Comparison of ENCODE assay signal across 1 cellular context in the genomic region with DNA sequence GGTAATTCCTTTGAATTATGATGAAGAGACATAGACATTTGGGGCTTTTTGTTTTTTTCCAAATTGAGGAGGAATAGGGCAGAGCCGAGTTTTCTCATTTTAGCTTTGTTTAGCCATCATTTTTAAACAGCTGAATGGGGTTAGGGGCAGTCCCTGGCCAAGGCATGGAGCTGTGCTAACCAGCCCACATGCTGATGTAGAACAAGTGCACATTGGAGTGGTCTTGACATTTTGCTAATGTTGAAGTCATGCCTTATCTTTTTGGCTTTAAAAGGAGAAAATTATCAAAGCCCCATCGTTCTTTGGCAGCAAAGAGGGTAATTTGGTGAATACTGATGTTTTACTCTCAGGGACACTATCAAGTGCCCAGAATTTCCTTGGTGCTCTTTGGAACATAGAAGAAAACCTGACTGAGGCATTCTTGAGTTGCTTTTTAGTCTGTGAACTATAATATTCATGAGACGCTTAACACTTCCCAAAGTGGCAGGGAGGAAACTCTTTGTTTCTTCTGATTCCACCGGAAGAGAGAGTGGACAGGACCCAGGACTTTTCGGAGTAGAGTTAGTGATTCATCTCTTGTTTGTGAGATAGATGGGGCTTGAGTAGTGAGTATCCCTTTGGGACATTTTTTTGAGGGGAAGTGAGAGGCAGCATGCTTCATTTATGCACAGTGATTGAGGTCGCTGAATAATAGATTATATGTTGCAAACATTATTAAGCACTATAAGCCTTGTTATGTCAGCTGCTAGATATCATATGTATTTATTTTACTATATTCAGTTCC.
TF ChIP-seq lines count a peak whose summit lies in the region.

No MANE protein-coding gene starts in this region.

TF ChIP-seq in WTC11, 78 proteins besides CTCF, POLR2A, EP300 and RAD21 (continued from another document):
- TF ChIP-seq, protein P1, sequence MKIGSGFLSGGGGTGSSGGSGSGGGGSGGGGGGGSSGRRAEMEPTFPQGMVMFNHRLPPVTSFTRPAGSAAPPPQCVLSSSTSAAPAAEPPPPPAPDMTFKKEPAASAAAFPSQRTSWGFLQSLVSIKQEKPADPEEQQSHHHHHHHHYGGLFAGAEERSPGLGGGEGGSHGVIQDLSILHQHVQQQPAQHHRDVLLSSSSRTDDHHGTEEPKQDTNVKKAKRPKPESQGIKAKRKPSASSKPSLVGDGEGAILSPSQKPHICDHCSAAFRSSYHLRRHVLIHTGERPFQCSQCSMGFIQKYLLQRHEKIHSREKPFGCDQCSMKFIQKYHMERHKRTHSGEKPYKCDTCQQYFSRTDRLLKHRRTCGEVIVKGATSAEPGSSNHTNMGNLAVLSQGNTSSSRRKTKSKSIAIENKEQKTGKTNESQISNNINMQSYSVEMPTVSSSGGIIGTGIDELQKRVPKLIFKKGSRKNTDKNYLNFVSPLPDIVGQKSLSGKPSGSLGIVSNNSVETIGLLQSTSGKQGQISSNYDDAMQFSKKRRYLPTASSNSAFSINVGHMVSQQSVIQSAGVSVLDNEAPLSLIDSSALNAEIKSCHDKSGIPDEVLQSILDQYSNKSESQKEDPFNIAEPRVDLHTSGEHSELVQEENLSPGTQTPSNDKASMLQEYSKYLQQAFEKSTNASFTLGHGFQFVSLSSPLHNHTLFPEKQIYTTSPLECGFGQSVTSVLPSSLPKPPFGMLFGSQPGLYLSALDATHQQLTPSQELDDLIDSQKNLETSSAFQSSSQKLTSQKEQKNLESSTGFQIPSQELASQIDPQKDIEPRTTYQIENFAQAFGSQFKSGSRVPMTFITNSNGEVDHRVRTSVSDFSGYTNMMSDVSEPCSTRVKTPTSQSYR (CRISPR knock-in tag; IDR thresholded peaks at IDR 0.05), result no peak
- TF ChIP-seq ATF1 (CRISPR knock-in tag; IDR thresholded peaks at IDR 0.05) (no peak), RORB (CRISPR knock-in tag; IDR thresholded peaks at IDR 0.05) (no peak), NFATC4 (CRISPR knock-in tag; IDR thresholded peaks at IDR 0.05) (no peak), CBFB (CRISPR knock-in tag; IDR thresholded peaks at IDR 0.05; ENCODE audit: low read depth) (no peak), HMGA2 (CRISPR knock-in tag; IDR thresholded peaks at IDR 0.05) (no peak), SMAD3 (CRISPR knock-in tag; IDR thresholded peaks at IDR 0.05; ENCODE audit: borderline replicate concordance) (no peak), SMAD4 (CRISPR knock-in tag; IDR thresholded peaks at IDR 0.05) (no peak), NR2C2 (CRISPR knock-in tag; IDR thresholded peaks at IDR 0.05) (no peak)
- TF ChIP-seq, protein P2, sequence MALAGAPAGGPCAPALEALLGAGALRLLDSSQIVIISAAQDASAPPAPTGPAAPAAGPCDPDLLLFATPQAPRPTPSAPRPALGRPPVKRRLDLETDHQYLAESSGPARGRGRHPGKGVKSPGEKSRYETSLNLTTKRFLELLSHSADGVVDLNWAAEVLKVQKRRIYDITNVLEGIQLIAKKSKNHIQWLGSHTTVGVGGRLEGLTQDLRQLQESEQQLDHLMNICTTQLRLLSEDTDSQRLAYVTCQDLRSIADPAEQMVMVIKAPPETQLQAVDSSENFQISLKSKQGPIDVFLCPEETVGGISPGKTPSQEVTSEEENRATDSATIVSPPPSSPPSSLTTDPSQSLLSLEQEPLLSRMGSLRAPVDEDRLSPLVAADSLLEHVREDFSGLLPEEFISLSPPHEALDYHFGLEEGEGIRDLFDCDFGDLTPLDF (CRISPR knock-in tag; IDR thresholded peaks at IDR 0.05), result no peak
- TF ChIP-seq, protein P3, sequence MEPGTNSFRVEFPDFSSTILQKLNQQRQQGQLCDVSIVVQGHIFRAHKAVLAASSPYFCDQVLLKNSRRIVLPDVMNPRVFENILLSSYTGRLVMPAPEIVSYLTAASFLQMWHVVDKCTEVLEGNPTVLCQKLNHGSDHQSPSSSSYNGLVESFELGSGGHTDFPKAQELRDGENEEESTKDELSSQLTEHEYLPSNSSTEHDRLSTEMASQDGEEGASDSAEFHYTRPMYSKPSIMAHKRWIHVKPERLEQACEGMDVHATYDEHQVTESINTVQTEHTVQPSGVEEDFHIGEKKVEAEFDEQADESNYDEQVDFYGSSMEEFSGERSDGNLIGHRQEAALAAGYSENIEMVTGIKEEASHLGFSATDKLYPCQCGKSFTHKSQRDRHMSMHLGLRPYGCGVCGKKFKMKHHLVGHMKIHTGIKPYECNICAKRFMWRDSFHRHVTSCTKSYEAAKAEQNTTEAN (CRISPR knock-in tag; IDR thresholded peaks at IDR 0.05), result no peak
- TF ChIP-seq, protein P4, sequence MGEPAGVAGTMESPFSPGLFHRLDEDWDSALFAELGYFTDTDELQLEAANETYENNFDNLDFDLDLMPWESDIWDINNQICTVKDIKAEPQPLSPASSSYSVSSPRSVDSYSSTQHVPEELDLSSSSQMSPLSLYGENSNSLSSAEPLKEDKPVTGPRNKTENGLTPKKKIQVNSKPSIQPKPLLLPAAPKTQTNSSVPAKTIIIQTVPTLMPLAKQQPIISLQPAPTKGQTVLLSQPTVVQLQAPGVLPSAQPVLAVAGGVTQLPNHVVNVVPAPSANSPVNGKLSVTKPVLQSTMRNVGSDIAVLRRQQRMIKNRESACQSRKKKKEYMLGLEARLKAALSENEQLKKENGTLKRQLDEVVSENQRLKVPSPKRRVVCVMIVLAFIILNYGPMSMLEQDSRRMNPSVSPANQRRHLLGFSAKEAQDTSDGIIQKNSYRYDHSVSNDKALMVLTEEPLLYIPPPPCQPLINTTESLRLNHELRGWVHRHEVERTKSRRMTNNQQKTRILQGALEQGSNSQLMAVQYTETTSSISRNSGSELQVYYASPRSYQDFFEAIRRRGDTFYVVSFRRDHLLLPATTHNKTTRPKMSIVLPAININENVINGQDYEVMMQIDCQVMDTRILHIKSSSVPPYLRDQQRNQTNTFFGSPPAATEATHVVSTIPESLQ (CRISPR knock-in tag; IDR thresholded peaks at IDR 0.05), result no peak
